In the genomic region with DNA sequence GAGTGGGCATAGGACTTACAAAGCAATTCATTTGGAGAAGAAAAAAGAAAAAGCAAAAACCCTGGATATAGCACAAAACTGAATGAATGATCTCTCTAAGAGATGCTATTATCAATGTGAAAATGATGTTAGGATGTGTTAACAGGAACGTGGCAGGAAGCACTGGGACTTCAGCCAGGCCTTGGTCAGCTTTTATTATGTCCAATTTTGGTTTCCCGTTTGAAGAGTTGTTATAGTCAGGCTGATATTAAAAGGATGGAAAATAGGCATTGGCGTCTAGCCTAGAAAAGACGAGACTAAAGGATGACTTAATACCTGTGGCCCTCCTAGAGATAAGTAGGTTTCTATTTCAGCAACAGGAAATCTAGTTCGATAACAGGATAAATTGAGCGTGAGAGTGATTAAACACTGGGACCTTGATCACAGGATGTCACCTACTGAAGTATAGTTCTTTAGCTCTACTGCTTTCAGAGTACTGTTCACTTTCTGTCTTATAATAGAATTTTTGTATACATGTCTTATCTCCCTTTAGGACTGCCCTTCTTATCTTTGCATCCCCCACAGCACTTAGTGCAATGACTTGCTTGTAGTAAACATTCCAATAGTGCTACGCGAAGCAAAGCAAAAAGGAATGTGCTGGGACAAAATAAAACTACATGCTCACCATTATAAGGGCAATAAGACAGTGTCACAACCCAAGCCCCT, we compare ENCODE assay signal across 9 cellular contexts.
DNase-seq lines count a peak whose midpoint lies in the region; TF ChIP-seq lines count a peak whose summit lies in the region.
"Had no signal": no experiment of that assay in that cellular context is flagged by ENCODE, and none has a peak within 500 bp of the region (broad histone marks: within the 10 kb centered on the region; RNA-seq: fewer than 3 reads in every experiment).

No MANE protein-coding gene starts in this region.

- peak overlapping the region; percentile 63 to 67 for H3K27ac ChIP-seq in tibial artery

- DNase-seq in NCI-H2107 treated with DMSO at 0.1 percent for 48 hours (lab: John Stamatoyannopoulos, UW; ENCODE audit: unreplicated experiment) (peak; percentile 15), NCI-H2107 (lab: John Stamatoyannopoulos, UW) (no peak), adipocyte (ENCODE audit: low read depth) (peak; percentile 62), iris pigment epithelial cell (ENCODE audit: low read depth) (peak; percentile 86), tibial artery (peak in 1 of 2 donors; percentile 61), NCI-H187 treated with DMSO at 0.1 percent for 48 hours (lab: John Stamatoyannopoulos, UW) (no peak), AML-193 (lab: John Stamatoyannopoulos, UW) (no peak)
- DNase-seq in central memory CD4-positive, alpha-beta T cell, result no peak
- DNase-seq: GOT3 had no signal

- H3K4me1 ChIP-seq in adipocyte (ENCODE audit: control insufficient read depth, insufficient read depth, low read length) (peaks cover 37% of the 10 kb centered on the region), tibial artery (peaks cover 4 to 98% (median 49%) of the 10 kb centered on the region in 4 donors)

- peak overlapping the region; percentile 75 for H3K9ac ChIP-seq in adipocyte (ENCODE audit: low read length)

- H3K4me3 ChIP-seq in adipocyte (ENCODE audit: low read length), result peak overlapping the region; percentile 66
- H3K4me3 ChIP-seq in tibial artery, result no peak overlapping the region

- intact Hi-C loops in tibial artery (cut with DNase I; ENCODE audit: low total_unique reads), result loop anchor here (10.0 kb wide), 1 partner anchor 48 kb away; no protein-coding TSS in a partner anchor

- H3K9me3 ChIP-seq in adipocyte (ENCODE audit: control insufficient read depth, low read length) (no peaks in the 10 kb centered on the region), tibial artery (no peaks in the 10 kb centered on the region)

- TF ChIP-seq CTCF in tibial artery (IDR thresholded peaks at IDR 0.05), result no peak

- H3K27me3 ChIP-seq in adipocyte (replicated peaks; ENCODE audit: control insufficient read depth, insufficient read depth, low read length) (no peaks in the 10 kb centered on the region), tibial artery (no peaks in the 10 kb centered on the region)

- H3K36me3 ChIP-seq in adipocyte (ENCODE audit: control insufficient read depth, insufficient read depth, low read length, severe bottlenecking) (peaks cover 8% of the 10 kb centered on the region), tibial artery (no peaks in the 10 kb centered on the region)

Comparison
In these comparisons a context has a peak if more than half of its experiments do, and no peak if none do; other contexts are left out.
1. DNase-seq: peak in NCI-H2107 treated with DMSO at 0.1 percent for 48 hours (single experiment), adipocyte (single experiment) and iris pigment epithelial cell (single experiment); none in NCI-H2107 (single experiment), NCI-H187 treated with DMSO at 0.1 percent for 48 hours (single experiment), central memory CD4-positive, alpha-beta T cell (single experiment) and AML-193 (0 of 2).